ENCODE assay signal across 9 cellular contexts in the genomic region with DNA sequence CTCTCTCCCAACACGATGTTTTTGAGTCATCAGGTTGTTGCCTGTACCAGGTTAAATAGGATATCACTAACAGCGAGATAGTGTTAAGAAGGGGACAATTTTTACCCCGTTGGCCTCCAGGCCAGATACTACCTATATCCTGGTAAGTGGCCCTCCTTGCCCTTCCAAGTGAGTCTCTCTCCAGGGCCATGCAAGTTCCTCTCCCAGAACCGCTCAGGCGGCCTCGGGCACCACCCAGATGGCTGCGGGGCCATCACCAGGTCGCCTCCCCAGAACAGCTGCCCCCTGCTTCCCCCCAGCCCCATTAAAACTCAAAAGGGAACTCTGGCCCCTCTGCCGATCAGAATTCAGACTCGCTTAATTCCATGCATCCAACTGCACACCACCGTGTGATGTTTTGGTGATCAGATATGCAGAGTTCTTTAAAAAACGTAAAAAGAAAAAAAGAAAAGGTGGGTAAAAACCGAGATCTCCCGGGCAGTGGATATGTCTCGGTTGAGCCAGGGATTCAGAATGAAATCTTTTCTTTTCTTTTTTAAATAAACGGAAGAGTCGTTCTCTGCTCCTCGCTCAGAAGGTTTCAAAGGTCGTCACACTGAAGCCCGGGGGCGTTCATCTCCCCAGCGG. TPM values are rescaled to one million over a fixed set of nuclear protein-coding genes. Genes with fewer than 3 reads are reported as not detected.
DNase-seq lines count a peak whose midpoint lies in the region; ATAC-seq, FAIRE-seq and TF ChIP-seq lines count a peak whose summit lies in the region.
"Had no signal": no experiment of that assay in that cellular context is flagged by ENCODE, and none has a peak within 500 bp of the region (broad histone marks: within the 10 kb centered on the region; RNA-seq: fewer than 3 reads in every experiment).

No MANE protein-coding gene starts in this region.

- H3K9me3 Mint-ChIP-seq in activated naive CD8-positive, alpha-beta T cell treated with anti-CD3 and anti-CD28 coated beads, Interleukin-2, amount 10 ng/mL, durations not matched to agents 7 days and 5 days = no peaks in the 10 kb centered on the region

- H3K4me1 Mint-ChIP-seq in activated naive CD8-positive, alpha-beta T cell treated with anti-CD3 and anti-CD28 coated beads, Interleukin-2, amount 10 ng/mL, durations not matched to agents 7 days and 5 days = peaks cover 21% of the 10 kb centered on the region

- H4K5ac ChIP-seq in mesendoderm (ENCODE audit: low read length) = peak overlapping the region; percentile 92

- peak overlapping the region; percentile 42 for H3K4me3 Mint-ChIP-seq in activated naive CD8-positive, alpha-beta T cell treated with anti-CD3 and anti-CD28 coated beads, Interleukin-2, amount 10 ng/mL, durations not matched to agents 7 days and 5 days

- peak overlapping the region; percentile 88 for H3K9ac ChIP-seq in mesendoderm (ENCODE audit: low read length)

- CTCF ChIA-PET in A549 (lab: Yijun Ruan, JAX) = interaction anchor here (0.7 to 1.3 kb wide), 3 partner anchors 26 to 87 kb away, joined by 3 to 5 read pairs (median 4); no protein-coding TSS in a partner anchor

- no peak for TF ChIP-seq RAD21 in A549 (conservative IDR thresholded peaks at IDR 0.05 in 1 of 2, IDR thresholded peaks at IDR 0.05 in 1 of 2)

- no peaks in the 10 kb centered on the region for H3K79me1 ChIP-seq in mesendoderm (ENCODE audit: low read length)

- WGBS in A549 (ENCODE audit: missing lambda C conversion rate) = 65% methylated on average over 22 of the region's 22 CpGs
- no CpG with 5 or more reads among the region's 22 CpGs for WGBS in mesendoderm (ENCODE audit: extremely low coverage, insufficient coverage, low lambda C conversion rate)

- H3K4me3 ChIP-seq in A549 (peak overlapping the region; percentile 49; the same call in 2 of the 3 replicates), mesendoderm (ENCODE audit: low read length) (peak overlapping the region; percentile 42)

- peak overlapping the region; percentile 0 for H2AK5ac ChIP-seq in mesendoderm (ENCODE audit: low read length)

- no peak overlapping the region for H2BK15ac ChIP-seq in mesendoderm (replicated peaks; ENCODE audit: low read depth)

- ATAC-seq in A549 = no peak
- ATAC-seq in activated naive CD8-positive, alpha-beta T cell treated with anti-CD3 and anti-CD28 coated beads, Interleukin-2, amount 10 ng/mL, durations not matched to agents 7 days and 5 days (ENCODE audit: low read depth) = no peak
- ATAC-seq in GM21423 (IDR thresholded peaks at IDR 0.05; ENCODE audit: unreplicated experiment) = no peak

- POLR2A ChIA-PET in A549 (lab: Yijun Ruan, JAX) = no interaction called here
- POLR2A ChIA-PET in activated naive CD8-positive, alpha-beta T cell treated with anti-CD3 and anti-CD28 coated beads, Interleukin-2, amount 10 ng/mL, durations not matched to agents 7 days and 5 days (lab: Charles Lee) = no interaction called here

- peak overlapping the region; percentile 64 for H2BK5ac ChIP-seq in mesendoderm (ENCODE audit: low read length)

- H3K27ac ChIP-seq in A549 = no peak overlapping the region
- peak overlapping the region; percentile 95 for H3K27ac ChIP-seq in mesendoderm (ENCODE audit: low read depth, low read length)

- H3K9me3 ChIP-seq in A549 = no peaks in the 10 kb centered on the region

- H3K4me1 ChIP-seq in A549 = peaks cover 34% of the 10 kb centered on the region
- peaks cover 12% of the 10 kb centered on the region for H3K4me1 ChIP-seq in mesendoderm (ENCODE audit: control insufficient read depth, low read depth, low read length)

- no peaks in the 10 kb centered on the region for H3K36me3 Mint-ChIP-seq in activated naive CD8-positive, alpha-beta T cell treated with anti-CD3 and anti-CD28 coated beads, Interleukin-2, amount 10 ng/mL, durations not matched to agents 7 days and 5 days

- TF ChIP-seq EP300 in A549 (IDR thresholded peaks at IDR 0.05) = no peak

- peaks cover 53% of the 10 kb centered on the region for H3K79me2 ChIP-seq in mesendoderm (ENCODE audit: control insufficient read depth, insufficient read depth, low read length)

- H3K36me3 ChIP-seq in mesendoderm (ENCODE audit: control insufficient read depth, insufficient read depth, low read length) = no peaks in the 10 kb centered on the region

- no peak for TF ChIP-seq POLR2A in A549 (IDR thresholded peaks at IDR 0.05; ENCODE audit: low read length)

- H4K8ac ChIP-seq in mesendoderm (ENCODE audit: low read depth, low read length) = peak overlapping the region; percentile 78

- H3K4me2 ChIP-seq in A549 (peak overlapping the region; percentile 94), mesendoderm (ENCODE audit: low read length) (peak overlapping the region; percentile 79)

- TF ChIP-seq CTCF in A549 (IDR thresholded peaks at IDR 0.05) (no peak), GM13977 (IDR thresholded peaks at IDR 0.05; ENCODE audit: extremely low read depth, insufficient read depth, missing control alignments) (no peak)

- DNase-seq in A549 (ENCODE audit: low read depth in 1 of 2, low spot score in 1 of 2) (no peak), GM13977 (ENCODE audit: low spot score) (peak; percentile 39), mesendoderm (peak; percentile 70), occipital lobe (lab: John Stamatoyannopoulos, UW) (no peak), glomerular visceral epithelial cell (ENCODE audit: extremely low spot score) (no peak)
- no peak for DNase-seq in activated naive CD8-positive, alpha-beta T cell treated with anti-CD3 and anti-CD28 coated beads, Interleukin-2, amount 10 ng/mL, durations not matched to agents 7 days and 5 days
- no peak for DNase-seq in stimulated activated CD4-positive, alpha-beta T cell treated with anti-CD3 and anti-CD28 coated beads, Interleukin-4, amount 100 ng/mL, for 24 hours
- DNase-seq: Karpas-422 had no signal

- peak overlapping the region; percentile 95 for H3K4ac ChIP-seq in mesendoderm (ENCODE audit: low read depth, low read length)

- H3K27me3 ChIP-seq in mesendoderm (ENCODE audit: insufficient read depth, low read length, poor library complexity) = no peaks in the 10 kb centered on the region

- H3K56ac ChIP-seq in mesendoderm (ENCODE audit: low read length) = peak overlapping the region; percentile 86

- H3K23ac ChIP-seq in mesendoderm (ENCODE audit: low read length) = no peak overlapping the region

- FAIRE-seq in A549 (lab: Jason Lieb, UNC) = no peak

- H2BK120ac ChIP-seq in mesendoderm (ENCODE audit: low read depth, low read length) = peak overlapping the region; percentile 68

- in situ Hi-C loops in GM13977 (cut with MboI; ENCODE audit: low pct_unique_long_range_greater_than_20kb, low sequenced_read_pairs, unreplicated experiment) = no loop called here

- H3K27ac Mint-ChIP-seq in activated naive CD8-positive, alpha-beta T cell treated with anti-CD3 and anti-CD28 coated beads, Interleukin-2, amount 10 ng/mL, durations not matched to agents 7 days and 5 days = no peak overlapping the region

- peaks cover 67% of the 10 kb centered on the region for H3K27me3 Mint-ChIP-seq in activated naive CD8-positive, alpha-beta T cell treated with anti-CD3 and anti-CD28 coated beads, Interleukin-2, amount 10 ng/mL, durations not matched to agents 7 days and 5 days

- peak overlapping the region; percentile 91 for H3K18ac ChIP-seq in mesendoderm (ENCODE audit: low read length)

TF ChIP-seq in A549, 52 proteins besides CTCF, POLR2A, EP300 and RAD21:
- TF ChIP-seq JUNB (IDR thresholded peaks at IDR 0.05) (no peak), MAFK (IDR thresholded peaks at IDR 0.05; ENCODE audit: partially characterized antibody) (no peak), FOSB (CRISPR knock-in tag; IDR thresholded peaks at IDR 0.05) (no peak), E2F6 (IDR thresholded peaks at IDR 0.05; ENCODE audit: borderline replicate concordance, low read depth) (no peak), RCOR1 (IDR thresholded peaks at IDR 0.05; ENCODE audit: low read depth, low read length) (no peak), HOXA7 (CRISPR knock-in tag; IDR thresholded peaks at IDR 0.05) (no peak), USF2 (IDR thresholded peaks at IDR 0.05) (no peak), HDAC2 (IDR thresholded peaks at IDR 0.05) (no peak), ATOH8 (CRISPR knock-in tag; IDR thresholded peaks at IDR 0.05; ENCODE audit: low read depth) (no peak), KDM5A (IDR thresholded peaks at IDR 0.05) (no peak), ZFP36 (IDR thresholded peaks at IDR 0.05; ENCODE audit: borderline replicate concordance, partially characterized antibody) (no peak), HOXB5 (CRISPR knock-in tag; IDR thresholded peaks at IDR 0.05) (no peak), JUN (IDR thresholded peaks at IDR 0.05) (no peak)
TF ChIP-seq in A549: peak in this region for 0.

RNA-seq across cellular contexts. Expression of gene TRIM71, which starts 1.9 kb away (rescaled TPM):
- polyA plus RNA-seq in A549 (2011; rRNA removed) (0.01 TPM in 1 of 2 replicates, not detected in the other), A549 (2017; fragmentation: RNase III; extraction: RNeasy Plus Mini Kit Qiagen cat#74134 plus additional on column Dnase treatment) (not detected in 3 replicates)
- polyA plus RNA-seq in A549 (2012; cell fraction: cytosol; rRNA removed) = under 0.01 TPM in 1 of 2 replicates, not detected in the other
- polyA plus RNA-seq in A549 (2012; cell fraction: nucleus; rRNA removed) = 0.01 TPM in 1 of 2 replicates, not detected in the other
- not detected in 2 replicates for polyA minus RNA-seq in A549 (2011; rRNA and poly(A)+ RNA removed)
- total RNA-seq in activated naive CD8-positive, alpha-beta T cell treated with anti-CD3 and anti-CD28 coated beads, Interleukin-2, amount 10 ng/mL, durations not matched to agents 7 days and 5 days = not detected
- polyA plus RNA-seq in mesendoderm (2013, experiment 1 of 2) = 53.0 TPM
- polyA plus RNA-seq in mesendoderm (2013, experiment 2 of 2) = 51.3 TPM
- total RNA-seq in occipital lobe = 2.5 TPM

Comparison
In these comparisons a context has a peak if more than half of its experiments do, and no peak if none do; other contexts are left out.
1. DNase-seq: peak in GM13977 (single experiment) and mesendoderm (single experiment); none in A549 (0 of 2), activated naive CD8-positive, alpha-beta T cell treated with anti-CD3 and anti-CD28 coated beads, Interleukin-2, amount 10 ng/mL, durations not matched to agents 7 days and 5 days (single experiment), occipital lobe (single experiment), glomerular visceral epithelial cell (single experiment) and stimulated activated CD4-positive, alpha-beta T cell treated with anti-CD3 and anti-CD28 coated beads, Interleukin-4, amount 100 ng/mL, for 24 hours (single experiment).